Comparison of ENCODE assay signal across 9 cellular contexts in genomic region chrX:54178100-54178940, GRCh38. TPM values are rescaled to one million over a fixed set of nuclear protein-coding genes. Genes with fewer than 3 reads are reported as not detected.
A peak's percentile ranks its signal among the peaks of the same experiment; 100 is the strongest.
DNase-seq lines count a peak whose midpoint lies in the region; ATAC-seq, FAIRE-seq and TF ChIP-seq lines count a peak whose summit lies in the region.
"Had no signal": no experiment of that assay in that cellular context is flagged by ENCODE, and none has a peak within 500 bp of the region (broad histone marks: within the 10 kb centered on the region; RNA-seq: fewer than 3 reads in every experiment).

No MANE protein-coding gene starts in this region.

- SMC1A ChIA-PET in GM12878 (lab: Charles Lee; ENCODE audit: uncharacterized antibody, unreplicated experiment), result interaction anchor here (0.6 to 1.6 kb wide), 4 partner anchors 14 to 139 kb away, joined by 3 to 5 read pairs (median 4); partner anchors contain the start of gene PHF8

- H3K4me2 ChIP-seq in GM12878 (ENCODE audit: control insufficient read depth, insufficient read depth), result peak overlapping the region; percentile 20; the same call in 1 of the 2 replicates

- no peak overlapping the region for H3K4me3 Mint-ChIP-seq in endodermal cell

- no peaks in the 10 kb centered on the region for H3K4me1 ChIP-seq in GM12878 (ENCODE audit: control insufficient read depth, insufficient read depth, low read length)
- no peaks in the 10 kb centered on the region for H3K4me1 ChIP-seq in endodermal cell (ENCODE audit: control insufficient read depth, insufficient read depth, low read length)

- no peak overlapping the region for H3K9ac ChIP-seq in GM12878 (ENCODE audit: control insufficient read depth, insufficient read depth, low read length)
- no peak overlapping the region for H3K9ac ChIP-seq in endodermal cell (ENCODE audit: extremely low read depth, low read length, poor library complexity, severe bottlenecking)

- no peak overlapping the region for H3K27ac ChIP-seq in GM12878 (ENCODE audit: control insufficient read depth, insufficient read depth)
- no peak overlapping the region for H3K27ac ChIP-seq in WERI-Rb-1
- H3K27ac ChIP-seq in endodermal cell (ENCODE audit: low read depth, low read length), result no peak overlapping the region

- H4K20me1 ChIP-seq in GM12878 (ENCODE audit: control insufficient read depth, insufficient read depth), result no peaks in the 10 kb centered on the region; the same call in 1 of the 2 replicates

- TF ChIP-seq POLR2A in GM12891 (IDR thresholded peaks at IDR 0.05; ENCODE audit: low read depth, low read length) (no peak), GM12878 (IDR thresholded peaks at IDR 0.05; ENCODE audit: low read depth, low read length) (no peak)

- TF ChIP-seq EP300 in Ishikawa (IDR thresholded peaks at IDR 0.05; ENCODE audit: borderline replicate concordance) (no peak), GM12878 (IDR thresholded peaks at IDR 0.05; ENCODE audit: borderline replicate concordance in 1 of 2, control insufficient read depth in 1 of 2, low read depth in 2 of 2, low read length in 2 of 2) (no peak)

- in situ Hi-C loops in GM12878 (cut with MboI), result no loop called here

- 42% methylated on average over 5 of the region's 5 CpGs for WGBS in GM12878 (ENCODE audit: insufficient coverage, insufficient replicate concordance, low lambda C conversion rate, missing lambda C conversion rate)
- whole genome bisulfite sequencing in endodermal cell (ENCODE audit: insufficient coverage in 1 of 2, insufficient read length in 1 of 2), 2 experiments, result 78 to 92% methylated on average over 1 to 3 of the region's 5 CpGs

- peak; percentile 19 for ATAC-seq in GM12878
- no peak for ATAC-seq in GM19395 (IDR thresholded peaks at IDR 0.05; ENCODE audit: unreplicated experiment)

- no peaks in the 10 kb centered on the region for H3K27me3 Mint-ChIP-seq in endodermal cell (ENCODE audit: insufficient read depth)

- RAD21 ChIA-PET in GM12878 (lab: Charles Lee; ENCODE audit: unreplicated experiment), result interaction anchor here (0.7 to 1.3 kb wide), 2 partner anchors 17 to 20 kb away, joined by 4 read pairs; no protein-coding TSS in a partner anchor

- DNase-seq in GM12891 (ENCODE audit: insufficient read length, low spot score) (no peak), GM12878 (ENCODE audit: low read depth, low spot score) (no peak), non-pigmented ciliary epithelial cell (ENCODE audit: low read depth) (peak; percentile 50), WERI-Rb-1 (no peak), inferior parietal cortex (ENCODE audit: extremely low spot score) (no peak), endodermal cell (no peak)
- DNase-seq: NCI-H1417 treated with DMSO at 0.1 percent for 48 hours had no signal

- H3K4me1 Mint-ChIP-seq in endodermal cell, result peaks cover 24% of the 10 kb centered on the region

- BruUV-seq in GM12878 (replicated peaks; lab: Mats Ljungman, UMichigan), result no TSS peak

- no peaks in the 10 kb centered on the region for H3K9me3 ChIP-seq in GM12878 (replicated peaks; ENCODE audit: control insufficient read depth, insufficient read depth, low read length)
- H3K9me3 ChIP-seq in WERI-Rb-1 (ENCODE audit: severe bottlenecking), result no peaks in the 10 kb centered on the region
- H3K9me3 ChIP-seq in endodermal cell (ENCODE audit: control insufficient read depth, low read length), result no peaks in the 10 kb centered on the region

- intact Hi-C loops in GM12878 (cut with micrococcal nuclease; ENCODE audit: unreplicated experiment), result no loop called here

- FAIRE-seq in GM12891 (lab: Jason Lieb, UNC) (peak; percentile 68), GM12878 (lab: Jason Lieb, UNC) (no peak)

- no peaks in the 10 kb centered on the region; a peak in 1 of 4 replicates for H3K36me3 ChIP-seq in GM12878 (ENCODE audit: control insufficient read depth in 2 of 2, insufficient read depth in 2 of 2, low read length in 1 of 2)
- peaks cover 6% of the 10 kb centered on the region; the same call in 1 of the 2 replicates for H3K36me3 ChIP-seq in WERI-Rb-1
- peaks cover 5% of the 10 kb centered on the region for H3K36me3 ChIP-seq in endodermal cell (ENCODE audit: control insufficient read depth, insufficient read depth, low read length)

- TF ChIP-seq CTCF in GM12878 (IDR thresholded peaks at IDR 0.05 in 2 of 3, conservative IDR thresholded peaks at IDR 0.05 in 1 of 3; ENCODE audit: control insufficient read depth in 2 of 3, extremely low read depth in 1 of 3, insufficient read depth in 1 of 3, low read depth in 3 of 3, low read length in 3 of 3), result no peak
- TF ChIP-seq CTCF in WERI-Rb-1 (IDR thresholded peaks at IDR 0.05; ENCODE audit: low read depth, low read length), result no peak
- no peak for TF ChIP-seq CTCF in endodermal cell (conservative IDR thresholded peaks at IDR 0.05)

- H3K27me3 ChIP-seq in GM12878 (replicated peaks in 1 of 2; ENCODE audit: control insufficient read depth in 2 of 2, insufficient read depth in 2 of 2, low read length in 1 of 2) (no peaks in the 10 kb centered on the region), WERI-Rb-1 (ENCODE audit: insufficient read depth, low read depth, severe bottlenecking) (no peaks in the 10 kb centered on the region), endodermal cell (ENCODE audit: control insufficient read depth, insufficient read depth, low read length, poor library complexity, severe bottlenecking) (no peaks in the 10 kb centered on the region)

- CTCF ChIA-PET in GM12878 (lab: Yijun Ruan, JAX), result interaction anchor here (0.6 kb wide), 1 partner anchor 44 kb away, joined by 4 read pairs; no protein-coding TSS in a partner anchor

- POLR2A ChIA-PET in GM12878 (lab: Charles Lee), result interaction anchor here (1.2 kb wide), 1 partner anchor 20 kb away, joined by 5 read pairs; no protein-coding TSS in a partner anchor

- TF ChIP-seq RAD21 in Ishikawa (IDR thresholded peaks at IDR 0.05; ENCODE audit: low read depth) (no peak), GM12878 (IDR thresholded peaks at IDR 0.05; ENCODE audit: insufficient read depth, low read depth, low read length) (no peak)

- H3K79me2 ChIP-seq in GM12878 (ENCODE audit: control insufficient read depth, insufficient read depth, low read length), result peaks cover 64% of the 10 kb centered on the region

- no peak overlapping the region for H3K27ac Mint-ChIP-seq in endodermal cell

- peaks cover 17% of the 10 kb centered on the region for H3K36me3 Mint-ChIP-seq in endodermal cell (ENCODE audit: low read depth)

- H3K9me3 Mint-ChIP-seq in endodermal cell, result peaks cover 46% of the 10 kb centered on the region

- H3K4me3 ChIP-seq in GM12878 (peak overlapping the region; percentile 60; the same call in 1 of the 2 replicates), WERI-Rb-1 (ENCODE audit: low read depth, low read length) (no peak overlapping the region), endodermal cell (ENCODE audit: low read length) (no peak overlapping the region)

- no peak overlapping the region for H2AFZ ChIP-seq in GM12878 (ENCODE audit: control insufficient read depth, low read depth, low read length)

TF ChIP-seq in GM12891, 5 proteins besides CTCF, POLR2A, EP300 and RAD21:
- no peak for TF ChIP-seq POU2F2 (IDR thresholded peaks at IDR 0.05; ENCODE audit: low read depth, low read length)
- no peak for TF ChIP-seq PAX5 (IDR thresholded peaks at IDR 0.05; ENCODE audit: insufficient read depth, low read length, severe bottlenecking)

TF ChIP-seq in Ishikawa, 13 proteins besides CTCF, POLR2A, EP300 and RAD21:
- TF ChIP-seq TEAD4 (IDR thresholded peaks at IDR 0.05), result 0 out of 2 replicates have a peak, but pooled peaks have one; percentile 21
- TF ChIP-seq EGR1 (IDR thresholded peaks at IDR 0.05), result no peak
TF ChIP-seq in Ishikawa: peak in this region for 1.

TF ChIP-seq in GM12878, 131 proteins besides CTCF, POLR2A, EP300 and RAD21:
- 0 out of 2 replicates have a peak, but pooled peaks have one; percentile 28 for TF ChIP-seq JUNB (IDR thresholded peaks at IDR 0.05)
- no peak for TF ChIP-seq ESRRA (IDR thresholded peaks at IDR 0.05; ENCODE audit: low read length)

RNA-seq across cellular contexts. Expression of gene FAM120C, which starts 4.7 kb away (rescaled TPM):
- 2.9 TPM for polyA plus RNA-seq in GM12891 (2012; ENCODE audit: low read depth, missing spikeins)
- total RNA-seq in GM12878 (2013; cell fraction: nucleolus; rRNA removed), result 22.4 and 26.6 TPM in 2 replicates
- 3.9 and 8.4 TPM in 2 replicates for total RNA-seq in GM12878 (2014; rRNA removed)
- total RNA-seq in GM12878 (2014; rRNA removed; fragmentation: Illumina TruSeq; extraction: Trizol), result 2.9 and 3.2 TPM in 2 replicates
- 9.4 and 11.1 TPM in 2 replicates for total RNA-seq in GM12878 (2021)
- polyA plus RNA-seq in GM12878 (2011; ENCODE audit: low read depth), result 1.4 TPM
- 3.6 and 3.9 TPM in 2 replicates for polyA plus RNA-seq in GM12878 (2011; rRNA removed)
- 3.9 and 8.4 TPM in 2 replicates for polyA plus RNA-seq in GM12878 (2011; cell fraction: cytosol; rRNA removed)
- 11.9 and 18.4 TPM in 2 replicates for polyA plus RNA-seq in GM12878 (2011; cell fraction: nucleus; rRNA removed)
- polyA plus RNA-seq in GM12878 (2012), result 3.3 and 4.5 TPM in 2 replicates
- polyA plus RNA-seq in GM12878 (2014; fragmentation: Illumina TruSeq; extraction: Trizol), result 3.2 and 4.6 TPM in 2 replicates
- polyA plus RNA-seq in GM12878 (2014; fragmentation: Nextera tagmentation; extraction: Ambion mirVana), result 1 to 10 TPM; 1.3 to 1.4 TPM
- polyA plus RNA-seq in GM12878 (2014; rRNA removed), result 9.8 and 11.1 TPM in 2 replicates
- polyA plus RNA-seq in GM12878 (2016; fragmentation: Nextera tagmentation; extraction: Ambion mirVana), result 1 to 10 TPM; 5.9 to 6.8 TPM
- 3.9 and 4.0 TPM in 2 replicates for polyA minus RNA-seq in GM12878 (2011; rRNA and poly(A)+ RNA removed)
- 3.0 and 4.4 TPM in 2 replicates for polyA minus RNA-seq in GM12878 (2011; cell fraction: cytosol; rRNA and poly(A)+ RNA removed)
- polyA minus RNA-seq in GM12878 (2011; cell fraction: nucleus; rRNA and poly(A)+ RNA removed), result 15.8 and 33.6 TPM in 2 replicates
- 1 to 10 TPM; 9.6 to 9.7 TPM for total RNA-seq in endodermal cell
- 4.8 TPM for polyA plus RNA-seq in endodermal cell (2013, experiment 1 of 2)
- polyA plus RNA-seq in endodermal cell (2013, experiment 2 of 2), result 4.2 TPM
